1 cellular context compared by ENCODE assay signal in genomic region chrX:43467608-43468234, GRCh38.
TF ChIP-seq lines count a peak whose summit lies in the region.

No MANE protein-coding gene starts in this region.

TF ChIP-seq in GM12878, 131 proteins besides CTCF, POLR2A, EP300 and RAD21 (continued from another document):
- no peak for TF ChIP-seq SKIL (IDR thresholded peaks at IDR 0.05; ENCODE audit: low read depth, poor library complexity, severe bottlenecking)
- TF ChIP-seq YBX1 (IDR thresholded peaks at IDR 0.05), result no peak
- no peak for TF ChIP-seq ATF7 (IDR thresholded peaks at IDR 0.05; ENCODE audit: low read depth)
- TF ChIP-seq MXI1 (IDR thresholded peaks at IDR 0.05; ENCODE audit: low read depth, low read length), result no peak
- TF ChIP-seq RUNX3 (IDR thresholded peaks at IDR 0.05; ENCODE audit: low read length), result no peak
- TF ChIP-seq E2F4 (IDR thresholded peaks at IDR 0.05; ENCODE audit: low read depth, low read length), result no peak
- TF ChIP-seq PKNOX1 (IDR thresholded peaks at IDR 0.05), result no peak
